In genomic region chr5:90613450-90613849, GRCh38 we compare ENCODE assay signal across 21 cellular contexts. TPM values are rescaled to one million over a fixed set of nuclear protein-coding genes. Genes with fewer than 3 reads are reported as not detected.
A peak's percentile ranks its signal among the peaks of the same experiment; 100 is the strongest.
DNase-seq lines count a peak whose midpoint lies in the region; ATAC-seq and TF ChIP-seq lines count a peak whose summit lies in the region.
"Had no signal": no experiment of that assay in that cellular context is flagged by ENCODE, and none has a peak within 500 bp of the region (broad histone marks: within the 10 kb centered on the region; RNA-seq: fewer than 3 reads in every experiment).

No MANE protein-coding gene starts in this region.

- in situ Hi-C loops in KBM-7 (cut with MboI; ENCODE audit: low pct_unique_long_range_greater_than_20kb, low sequenced_read_pairs): no loop called here

- no peaks in the 10 kb centered on the region for H3K79me2 ChIP-seq in KMS-11 (ENCODE audit: insufficient read depth, low read depth)

- H3K27ac Mint-ChIP-seq in progenitor cell of endocrine pancreas: peak overlapping the region; percentile 21
- H3K27ac Mint-ChIP-seq in activated naive CD4-positive, alpha-beta T cell treated with anti-CD3 and anti-CD28 coated beads, Interleukin-2, amount 10 ng/mL, durations not matched to agents 7 days and 5 days: no peak overlapping the region
- H3K27ac Mint-ChIP-seq: activated naive CD4-positive, alpha-beta T cell treated with anti-CD3 and anti-CD28 coated beads for 36 hours had no signal

- DNase-seq in caudate nucleus (lab: John Stamatoyannopoulos, UW): no peak
- DNase-seq in progenitor cell of endocrine pancreas (ENCODE audit: low spot score, unreplicated experiment): no peak
- no peak for DNase-seq in NCI-H1417 treated with DMSO at 0.1 percent for 48 hours (lab: John Stamatoyannopoulos, UW)
- no peak for DNase-seq in KBM-7
- no peak for DNase-seq in activated naive CD4-positive, alpha-beta T cell treated with anti-CD3 and anti-CD28 coated beads, Interleukin-2, amount 10 ng/mL, durations not matched to agents 7 days and 5 days
- DNase-seq: activated CD4-positive, CD25-positive, alpha-beta regulatory T cell; activated naive CD4-positive, alpha-beta T cell treated with anti-CD3 and anti-CD28 coated beads for 36 hours; COR-L47; effector memory CD4-positive, alpha-beta T cell; left ventricle myocardium inferior; NCI-H1105; NCI-H1930; NCI-H526 treated with DMSO at 0.1 percent for 48 hours; stimulated activated naive CD4-positive, alpha-beta T cell treated with Interleukin-2 at 50 U/mL for 16 hours; uterus had no signal

- H3K27ac ChIP-seq in KMS-11 (no peak overlapping the region), caudate nucleus (ENCODE audit: low read depth, low read length) (peak overlapping the region; percentile 63)
- H3K27ac ChIP-seq: BLaER1 treated with 17β-estradiol and CSF1 and Interleukin-3, amounts not matched to agents 10 nM and 100 nM; gastroesophageal sphincter; left ventricle myocardium inferior; thoracic aorta; uterus had no signal

- no peaks in the 10 kb centered on the region for H4K20me1 ChIP-seq in KMS-11 (ENCODE audit: insufficient read depth)
- H4K20me1 ChIP-seq: BLaER1 treated with 17β-estradiol and CSF1 and Interleukin-3, amounts not matched to agents 10 nM and 100 nM had no signal

- H3K36me3 ChIP-seq in KMS-11 (ENCODE audit: insufficient read depth): no peaks in the 10 kb centered on the region
- H3K36me3 ChIP-seq: BLaER1 treated with 17β-estradiol and CSF1 and Interleukin-3, amounts not matched to agents 10 nM and 100 nM; gastroesophageal sphincter; left ventricle myocardium inferior; thoracic aorta; uterus had no signal

- H3K4me1 Mint-ChIP-seq in progenitor cell of endocrine pancreas (ENCODE audit: low read depth): no peaks in the 10 kb centered on the region
- no peaks in the 10 kb centered on the region for H3K4me1 Mint-ChIP-seq in activated naive CD4-positive, alpha-beta T cell treated with anti-CD3 and anti-CD28 coated beads, Interleukin-2, amount 10 ng/mL, durations not matched to agents 7 days and 5 days

- no peak overlapping the region for H3K9ac ChIP-seq in KMS-11
- H3K9ac ChIP-seq: BLaER1 treated with 17β-estradiol and CSF1 and Interleukin-3, amounts not matched to agents 10 nM and 100 nM had no signal

- no peaks in the 10 kb centered on the region for H3K27me3 ChIP-seq in KMS-11 (ENCODE audit: insufficient read depth, low read depth)
- H3K27me3 ChIP-seq: BLaER1 treated with 17β-estradiol and CSF1 and Interleukin-3, amounts not matched to agents 10 nM and 100 nM; gastroesophageal sphincter; uterus had no signal

- H3K4me3 ChIP-seq in KMS-11 (IDR thresholded peaks at IDR 0.05; ENCODE audit: insufficient read depth, low read depth, low read length): no peak overlapping the region
- H3K4me3 ChIP-seq: BLaER1 treated with 17β-estradiol and CSF1 and Interleukin-3, amounts not matched to agents 10 nM and 100 nM; gastroesophageal sphincter; left ventricle myocardium inferior; thoracic aorta; uterus had no signal

- CTCF ChIA-PET in activated naive CD4-positive, alpha-beta T cell treated with anti-CD3 and anti-CD28 coated beads, Interleukin-2, amount 10 ng/mL, durations not matched to agents 7 days and 5 days (lab: Charles Lee): no interaction called here

- H3K4me3 Mint-ChIP-seq in progenitor cell of endocrine pancreas (ENCODE audit: low read depth): no peak overlapping the region
- no peak overlapping the region for H3K4me3 Mint-ChIP-seq in activated naive CD4-positive, alpha-beta T cell treated with anti-CD3 and anti-CD28 coated beads, Interleukin-2, amount 10 ng/mL, durations not matched to agents 7 days and 5 days
- H3K4me3 Mint-ChIP-seq: activated naive CD4-positive, alpha-beta T cell treated with anti-CD3 and anti-CD28 coated beads for 36 hours had no signal

- H3K36me3 Mint-ChIP-seq in progenitor cell of endocrine pancreas (ENCODE audit: insufficient read depth): peaks cover 6% of the 10 kb centered on the region
- no peaks in the 10 kb centered on the region for H3K36me3 Mint-ChIP-seq in activated naive CD4-positive, alpha-beta T cell treated with anti-CD3 and anti-CD28 coated beads, Interleukin-2, amount 10 ng/mL, durations not matched to agents 7 days and 5 days

- H3K27me3 Mint-ChIP-seq in progenitor cell of endocrine pancreas: no peaks in the 10 kb centered on the region
- H3K27me3 Mint-ChIP-seq in activated naive CD4-positive, alpha-beta T cell treated with anti-CD3 and anti-CD28 coated beads, Interleukin-2, amount 10 ng/mL, durations not matched to agents 7 days and 5 days: no peaks in the 10 kb centered on the region

- no peak for TF ChIP-seq CTCF in KMS-11 (conservative IDR thresholded peaks at IDR 0.05; ENCODE audit: low read depth, low read length)
- no peak for TF ChIP-seq CTCF in progenitor cell of endocrine pancreas (IDR thresholded peaks at IDR 0.05; ENCODE audit: unreplicated experiment)

- H3K9me3 Mint-ChIP-seq in progenitor cell of endocrine pancreas (ENCODE audit: low read depth): no peaks in the 10 kb centered on the region
- no peaks in the 10 kb centered on the region for H3K9me3 Mint-ChIP-seq in activated naive CD4-positive, alpha-beta T cell treated with anti-CD3 and anti-CD28 coated beads, Interleukin-2, amount 10 ng/mL, durations not matched to agents 7 days and 5 days
- H3K9me3 Mint-ChIP-seq: activated naive CD4-positive, alpha-beta T cell treated with anti-CD3 and anti-CD28 coated beads for 36 hours had no signal

- peaks cover 15% of the 10 kb centered on the region for H3K4me1 ChIP-seq in KMS-11 (ENCODE audit: low read depth, poor library complexity, severe bottlenecking)
- H3K4me1 ChIP-seq: gastroesophageal sphincter, left ventricle myocardium inferior, uterus had no signal

- H3K4me2 ChIP-seq in KMS-11: peak overlapping the region; percentile 37; the same call in 1 of the 2 replicates

- ATAC-seq in GM21825 (IDR thresholded peaks at IDR 0.05; ENCODE audit: unreplicated experiment): peak; percentile 12
- no peak for ATAC-seq in HG02642 (IDR thresholded peaks at IDR 0.05; ENCODE audit: poor library complexity, unreplicated experiment)
- ATAC-seq: gastroesophageal sphincter had no signal

- H2AFZ ChIP-seq in KMS-11 (ENCODE audit: low read depth): peak overlapping the region; percentile 47; the same call in 1 of the 2 replicates

RNA-seq across cellular contexts. Expression of gene ADGRV1, which starts 54.9 kb away (rescaled TPM):
- total RNA-seq in progenitor cell of endocrine pancreas: 82.3 and 87.6 TPM in 2 replicates
- total RNA-seq: activated naive CD4-positive, alpha-beta T cell treated with anti-CD3 and anti-CD28 coated beads for 36 hours; left ventricle myocardium inferior had no signal
